Comparison of ENCODE assay signal across 8 cellular contexts in the genomic region with DNA sequence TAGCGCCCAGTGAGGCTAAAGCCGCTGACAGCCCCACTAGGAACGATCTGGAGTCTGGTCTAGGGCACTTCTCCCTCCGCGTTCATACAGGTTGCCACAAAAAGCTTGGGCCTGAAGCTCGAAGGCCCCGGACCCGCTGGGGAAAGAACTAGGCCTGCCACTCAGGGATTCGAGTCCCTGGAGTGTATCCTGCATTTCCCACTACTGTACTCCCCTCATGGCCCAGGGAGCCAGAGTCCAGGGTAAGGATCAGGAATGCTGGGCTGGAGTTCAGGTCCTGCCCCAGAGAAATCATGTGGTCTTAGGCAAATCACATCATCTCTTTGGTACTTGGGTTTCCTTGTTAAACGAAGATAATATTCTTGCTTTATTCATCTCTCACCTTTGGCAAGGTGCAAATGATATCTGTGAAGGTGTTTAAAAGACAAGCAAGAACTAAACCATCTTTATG. TPM values are rescaled to one million over a fixed set of nuclear protein-coding genes. Genes with fewer than 3 reads are reported as not detected.
DNase-seq lines count a peak whose midpoint lies in the region; ATAC-seq and TF ChIP-seq lines count a peak whose summit lies in the region.

No MANE protein-coding gene starts in this region.

- peaks cover 48% of the 10 kb centered on the region for H3K4me1 Mint-ChIP-seq in CD14-positive monocyte
- peaks cover 30% of the 10 kb centered on the region for H3K4me1 Mint-ChIP-seq in central memory CD8-positive, alpha-beta T cell

- peaks cover 17 to 33% of the 10 kb centered on the region in 2 donors for H3K36me3 Mint-ChIP-seq in CD14-positive monocyte
- peaks cover 72% of the 10 kb centered on the region for H3K36me3 Mint-ChIP-seq in central memory CD8-positive, alpha-beta T cell (ENCODE audit: insufficient read depth)

- H3K9me3 ChIP-seq in muscle layer of duodenum (ENCODE audit: control insufficient read depth in 1 of 2, low read length in 2 of 2): no peaks in the 10 kb centered on the region

- peak overlapping the region; percentile 94 to 98 (median 95) for H3K27ac Mint-ChIP-seq in CD14-positive monocyte
- H3K27ac Mint-ChIP-seq in central memory CD8-positive, alpha-beta T cell (ENCODE audit: low read depth): peak overlapping the region; percentile 95

- H3K4me3 ChIP-seq in muscle layer of duodenum (ENCODE audit: low read depth in 1 of 2, low read length in 2 of 2): peak overlapping the region; percentile 49 to 96

- peak overlapping the region; percentile 87 to 92 for H3K4me3 Mint-ChIP-seq in CD14-positive monocyte
- H3K4me3 Mint-ChIP-seq in central memory CD8-positive, alpha-beta T cell: peak overlapping the region; percentile 65

- peaks cover 10 to 34% of the 10 kb centered on the region in 2 donors for H3K36me3 ChIP-seq in muscle layer of duodenum (ENCODE audit: control insufficient read depth in 1 of 2, insufficient read depth in 2 of 2, low read length in 2 of 2)

- H3K27ac ChIP-seq in muscle layer of duodenum (ENCODE audit: low read length): peak overlapping the region; percentile 81

- intact Hi-C loops in CD14-positive monocyte (cut with micrococcal nuclease): loop anchor here (1.0 to 10.0 kb wide), 10 partner anchors 59 to 403 kb away; no protein-coding TSS in a partner anchor

- peak; percentile 76 for DNase-seq in CD14-positive monocyte (ENCODE audit: low spot score)
- DNase-seq in HuH-7.5 (ENCODE audit: low spot score): peak; percentile 71
- DNase-seq in central memory CD8-positive, alpha-beta T cell (ENCODE audit: low spot score in 2 of 2): no peak
- no peak for DNase-seq in stimulated activated CD4-positive, alpha-beta T cell treated with anti-CD3 and anti-CD28 coated beads, Interleukin-4, amount 100 ng/mL, for 24 hours
- DNase-seq in DMS 273 treated with DMSO at 0.1 percent for 48 hours (lab: John Stamatoyannopoulos, UW): no peak

- H3K4me1 ChIP-seq in muscle layer of duodenum (ENCODE audit: control insufficient read depth in 1 of 2, insufficient read depth in 2 of 2, low read length in 2 of 2): peaks cover 12 to 16% of the 10 kb centered on the region in 2 donors

- H3K9me3 Mint-ChIP-seq in CD14-positive monocyte: peaks cover 0 to 9% (median 0%) of the 10 kb centered on the region in 7 donors
- H3K9me3 Mint-ChIP-seq in central memory CD8-positive, alpha-beta T cell: no peaks in the 10 kb centered on the region

- no peak for TF ChIP-seq CTCF in CD14-positive monocyte (IDR thresholded peaks at IDR 0.05)

- no peaks in the 10 kb centered on the region for H3K27me3 ChIP-seq in muscle layer of duodenum (ENCODE audit: low read depth, low read length)

- ATAC-seq in central memory CD8-positive, alpha-beta T cell (replicated peaks; ENCODE audit: extremely low read depth, poor library complexity, severe bottlenecking): no peak
- ATAC-seq in GM19463 (IDR thresholded peaks at IDR 0.05; ENCODE audit: unreplicated experiment) (no peak), HG03442 (IDR thresholded peaks at IDR 0.05; ENCODE audit: unreplicated experiment) (no peak)

- H3K27me3 Mint-ChIP-seq in CD14-positive monocyte (ENCODE audit: low read depth in 3 of 3): peaks cover 0 to 7% (median 0%) of the 10 kb centered on the region in 3 donors
- no peaks in the 10 kb centered on the region for H3K27me3 Mint-ChIP-seq in central memory CD8-positive, alpha-beta T cell

RNA-seq across cellular contexts. Expression of a gene that starts 1.4 kb away (rescaled TPM):
- polyA plus RNA-seq in CD14-positive monocyte: 10 to 100 TPM; 84.4 to 88.3 TPM

Comparison
In these comparisons a context has a peak if more than half of its experiments do, and no peak if none do; other contexts are left out.
1. DNase-seq: peak in CD14-positive monocyte (single experiment) and HuH-7.5 (single experiment); none in central memory CD8-positive, alpha-beta T cell (0 of 2), stimulated activated CD4-positive, alpha-beta T cell treated with anti-CD3 and anti-CD28 coated beads, Interleukin-4, amount 100 ng/mL, for 24 hours (single experiment) and DMS 273 treated with DMSO at 0.1 percent for 48 hours (single experiment).